In the genomic region with DNA sequence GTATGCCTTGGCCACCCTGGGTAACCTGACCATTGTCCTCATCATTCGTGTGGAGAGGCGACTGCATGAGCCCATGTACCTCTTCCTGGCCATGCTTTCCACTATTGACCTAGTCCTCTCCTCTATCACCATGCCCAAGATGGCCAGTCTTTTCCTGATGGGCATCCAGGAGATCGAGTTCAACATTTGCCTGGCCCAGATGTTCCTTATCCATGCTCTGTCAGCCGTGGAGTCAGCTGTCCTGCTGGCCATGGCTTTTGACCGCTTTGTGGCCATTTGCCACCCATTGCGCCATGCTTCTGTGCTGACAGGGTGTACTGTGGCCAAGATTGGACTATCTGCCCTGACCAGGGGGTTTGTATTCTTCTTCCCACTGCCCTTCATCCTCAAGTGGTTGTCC, we compare ENCODE assay signal across 12 cellular contexts. TPM values are rescaled to one million over a fixed set of nuclear protein-coding genes. Genes with fewer than 3 reads are reported as not detected.
"Had no signal": no experiment of that assay in that cellular context is flagged by ENCODE, and none has a peak within 500 bp of the region (broad histone marks: within the 10 kb centered on the region; RNA-seq: fewer than 3 reads in every experiment).

No MANE protein-coding gene starts in this region.

- H3K4me2 ChIP-seq: GM23338 had no signal

- H3K9ac ChIP-seq: GM23248 had no signal

- DNase-seq: GM23248, GOT3, H7, H9, HCEC 1CT, HFFc6 had no signal

- H3K27ac ChIP-seq: GM23248 had no signal

- H3K4me3 ChIP-seq: GM23248, GM23338, HAP-1 had no signal

- H3K4me1 ChIP-seq: HAP-1 had no signal

- FAIRE-seq: H1, H54 had no signal

- H2AFZ ChIP-seq: GM23248, GM23338 had no signal

- H3K36me3 ChIP-seq: HAP-1 had no signal

- H3K9me3 ChIP-seq: HAP-1 had no signal

- ATAC-seq: GM23338, HCT116 had no signal

RNA-seq across cellular contexts. Expression of a gene that starts 2.7 kb away (rescaled TPM):
- total RNA-seq: GM23248, GM23338, H1, H4, H7, H9, HFFc6 had no signal
- polyA plus RNA-seq: GM23248, GM23338, H1 had no signal

RNA-seq across cellular contexts. Expression of a gene that starts 3.9 kb away (rescaled TPM):
- total RNA-seq: GM23248, GM23338, H1, H4, H7, H9, HFFc6 had no signal
- polyA plus RNA-seq: GM23248, GM23338, H1 had no signal

RNA-seq across cellular contexts. Expression of a gene that starts 46.1 kb away (rescaled TPM):
- total RNA-seq: GM23248, GM23338, H1, H4, H7, H9, HFFc6 had no signal
- polyA plus RNA-seq: GM23248, GM23338, H1 had no signal

RNA-seq across cellular contexts. Expression of a gene that starts 57.7 kb away (rescaled TPM):
- total RNA-seq: GM23248, GM23338, H1, H7, H9 had no signal
- polyA plus RNA-seq: GM23248, GM23338, H1 had no signal
